Comparison of ENCODE assay signal across 26 cellular contexts in genomic region chr10:95873651-95874050, GRCh38. TPM values are rescaled to one million over a fixed set of nuclear protein-coding genes. Genes with fewer than 3 reads are reported as not detected.
"Had no signal": no experiment of that assay in that cellular context is flagged by ENCODE, and none has a peak within 500 bp of the region (broad histone marks: within the 10 kb centered on the region; RNA-seq: fewer than 3 reads in every experiment).

No MANE protein-coding gene starts in this region.

- H3K4me1 ChIP-seq: SJSA1 had no signal

- H3K27ac Mint-ChIP-seq: activated CD4-positive, alpha-beta T cell treated with anti-CD3 and anti-CD28 coated beads, Interleukin-2, amount 10 ng/mL, durations not matched to agents 24 days and 14 days; activated CD8-positive, alpha-beta memory T cell treated with anti-CD3 and anti-CD28 coated beads, Interleukin-2, amount 10 ng/mL, durations not matched to agents 7 days and 5 days; activated naive CD4-positive, alpha-beta T cell treated with anti-CD3 and anti-CD28 coated beads, Interleukin-2, amount 50 U/mL, for 24 hours; activated T-cell treated with anti-CD3 and anti-CD28 coated beads, Interleukin-2, amount 50 U/mL, for 24 hours; activated T-helper 1 cell treated with anti-CD3 and anti-CD28 coated beads, Interleukin-12 subunit alpha, Interleukin-12 subunit beta, Interleukin-2, Interleukin-4 antibody, amounts not matched to agents 30 ng/mL and 10 ng/mL and 1 ng/mL, durations not matched to agents 14 hours and 24 hours and 36 hours; T-helper 1 cell treated with Interleukin-12 subunit alpha and Interleukin-12 subunit beta and Interleukin-4 antibody, amounts not matched to agents 30 μg/mL and 1 μg/mL, for 36 hours had no signal

- H3K27me3 Mint-ChIP-seq: activated CD4-positive, alpha-beta T cell treated with anti-CD3 and anti-CD28 coated beads, Interleukin-2, amount 10 ng/mL, durations not matched to agents 24 days and 14 days; activated CD8-positive, alpha-beta memory T cell treated with anti-CD3 and anti-CD28 coated beads, Interleukin-2, amount 10 ng/mL, durations not matched to agents 7 days and 5 days; activated naive CD4-positive, alpha-beta T cell treated with anti-CD3 and anti-CD28 coated beads, Interleukin-2, amount 50 U/mL, for 24 hours; activated T-cell treated with anti-CD3 and anti-CD28 coated beads, Interleukin-2, amount 50 U/mL, for 24 hours had no signal

- H3K27ac ChIP-seq: SJSA1 had no signal

- H3K4me3 ChIP-seq: SJSA1 had no signal

- H3K36me3 ChIP-seq: SJSA1 had no signal

- H3K4me1 Mint-ChIP-seq: activated CD4-positive, alpha-beta T cell treated with anti-CD3 and anti-CD28 coated beads, Interleukin-2, amount 10 ng/mL, durations not matched to agents 24 days and 14 days; activated naive CD4-positive, alpha-beta T cell treated with anti-CD3 and anti-CD28 coated beads, Interleukin-2, amount 50 U/mL, for 24 hours had no signal

- H3K27me3 ChIP-seq: SJSA1 had no signal

- ATAC-seq: activated CD8-positive, alpha-beta memory T cell treated with anti-CD3 and anti-CD28 coated beads, Interleukin-2, amount 10 ng/mL, durations not matched to agents 7 days and 5 days; PC-3; SK-N-SH treated with all-trans-retinoic acid at 6 μM for 48 hours had no signal

- H3K9me3 Mint-ChIP-seq: activated naive CD4-positive, alpha-beta T cell treated with anti-CD3 and anti-CD28 coated beads, Interleukin-2, amount 50 U/mL, for 24 hours; activated T-cell treated with anti-CD3 and anti-CD28 coated beads, Interleukin-2, amount 50 U/mL, for 24 hours had no signal

- DNase-seq: activated CD4-positive, alpha-beta T cell treated with anti-CD3 and anti-CD28 coated beads for 1 hour; activated CD4-positive, alpha-beta T cell treated with anti-CD3 and anti-CD28 coated beads, Interleukin-2, amount 50 U/mL, for 48 hours; activated CD8-positive, alpha-beta memory T cell treated with anti-CD3 and anti-CD28 coated beads, Interleukin-2, amount 10 ng/mL, durations not matched to agents 7 days and 5 days; activated effector memory CD4-positive, alpha-beta T cell treated with Interleukin-2 at 50 U/mL for 16 hours; activated naive CD4-positive, alpha-beta T cell; activated T-cell treated with anti-CD3 and anti-CD28 coated beads, Interleukin-2, amount 50 U/mL, for 24 hours; aorta; central memory CD4-positive, alpha-beta T cell; Kasumi-1; MV-4-11; NCI-H1105; NCI-H1436 treated with DMSO at 0.1 percent for 48 hours; NCI-H187; NCI-H2081 treated with DMSO at 0.1 percent for 48 hours; NCI-H446; NCI-H524; PC-3; SHP77; SW 1271 had no signal

- H3K9me3 ChIP-seq: SJSA1 had no signal

- H3K4me3 Mint-ChIP-seq: activated CD4-positive, alpha-beta T cell treated with anti-CD3 and anti-CD28 coated beads, Interleukin-2, amount 10 ng/mL, durations not matched to agents 24 days and 14 days; activated CD8-positive, alpha-beta memory T cell treated with anti-CD3 and anti-CD28 coated beads, Interleukin-2, amount 10 ng/mL, durations not matched to agents 7 days and 5 days; activated naive CD4-positive, alpha-beta T cell treated with anti-CD3 and anti-CD28 coated beads, Interleukin-2, amount 50 U/mL, for 24 hours; activated T-cell treated with anti-CD3 and anti-CD28 coated beads, Interleukin-2, amount 50 U/mL, for 24 hours; activated T-helper 1 cell treated with anti-CD3 and anti-CD28 coated beads, Interleukin-12 subunit alpha, Interleukin-12 subunit beta, Interleukin-2, Interleukin-4 antibody, amounts not matched to agents 30 ng/mL and 10 ng/mL and 1 ng/mL, durations not matched to agents 14 hours and 24 hours and 36 hours; T-helper 1 cell treated with Interleukin-12 subunit alpha and Interleukin-12 subunit beta and Interleukin-4 antibody, amounts not matched to agents 30 μg/mL and 1 μg/mL, for 36 hours had no signal

RNA-seq across cellular contexts. Expression of gene CC2D2B, which starts 34.1 kb away (rescaled TPM):
- total RNA-seq: activated CD4-positive, alpha-beta T cell treated with anti-CD3 and anti-CD28 coated beads, Interleukin-2, amount 10 ng/mL, durations not matched to agents 24 days and 14 days; bronchial epithelial cell; PC-3 had no signal
